Comparison of ENCODE assay signal across 8 cellular contexts in genomic region chr22:24156146-24156914, GRCh38. TPM values are rescaled to one million over a fixed set of nuclear protein-coding genes. Genes with fewer than 3 reads are reported as not detected.
DNase-seq lines count a peak whose midpoint lies in the region; ATAC-seq lines count a peak whose summit lies in the region.

No MANE protein-coding gene starts in this region.

- ATAC-seq in HG03175 (IDR thresholded peaks at IDR 0.05; ENCODE audit: unreplicated experiment): peak; percentile 40

- DNase-seq in NCI-H146 (lab: John Stamatoyannopoulos, UW) (peak; percentile 20), NCI-H146 treated with DMSO at 0.1 percent for 48 hours (lab: John Stamatoyannopoulos, UW; ENCODE audit: unreplicated experiment) (no peak), T-helper 2 cell (peak; percentile 28 to 83 (median 46)), astrocyte of the hippocampus (ENCODE audit: low read depth, low spot score) (peak; percentile 75), iPS-NIHi7 (ENCODE audit: extremely low spot score) (peak; percentile 54), A172 (ENCODE audit: low spot score) (no peak)
- peak; percentile 41 to 55 for DNase-seq in stimulated activated CD4-positive, alpha-beta T cell treated with anti-CD3 and anti-CD28 coated beads, Interleukin-15, amount 100 ng/mL, for 48 hours (ENCODE audit: low read depth in 2 of 2)

RNA-seq across cellular contexts. Expression of gene SUSD2, which starts 25.0 kb away (rescaled TPM):
- 1.1 and 2.6 TPM in 2 replicates for total RNA-seq in A172 (2014; rRNA removed; shearing (Covaris generic))

Comparison
In these comparisons a context has a peak if more than half of its experiments do, and no peak if none do; other contexts are left out.
1. DNase-seq: peak in NCI-H146 (single experiment), T-helper 2 cell (5 of 5), astrocyte of the hippocampus (single experiment), iPS-NIHi7 (single experiment) and stimulated activated CD4-positive, alpha-beta T cell treated with anti-CD3 and anti-CD28 coated beads, Interleukin-15, amount 100 ng/mL, for 48 hours (2 of 2); none in NCI-H146 treated with DMSO at 0.1 percent for 48 hours (single experiment) and A172 (single experiment).